Comparison of ENCODE assay signal across 8 cellular contexts in the genomic region with DNA sequence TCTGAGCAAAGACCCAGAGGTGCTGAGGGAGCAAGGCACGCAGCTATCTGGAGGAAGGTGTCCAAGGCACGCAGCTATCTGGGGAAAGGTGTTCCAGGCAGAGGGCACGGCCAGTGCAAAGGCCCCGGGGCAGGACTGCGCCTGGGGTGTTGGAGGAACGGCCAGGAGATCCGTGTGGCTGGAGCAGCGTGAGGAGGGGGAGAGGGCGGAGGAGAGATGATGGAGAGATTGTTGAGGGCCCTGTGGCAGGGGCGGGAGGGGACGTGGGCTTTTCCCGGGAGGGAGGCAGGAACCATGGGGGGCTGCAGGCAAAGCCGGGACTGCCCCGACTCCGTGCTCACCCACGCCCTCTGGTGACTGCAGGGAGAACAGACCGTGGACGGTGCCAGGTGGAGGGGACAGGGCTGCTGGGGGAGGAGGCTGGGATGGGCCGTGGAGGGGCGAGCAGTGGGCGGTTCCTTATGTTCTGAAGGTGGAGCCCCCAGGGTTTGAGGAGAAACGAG. TPM values are rescaled to one million over a fixed set of nuclear protein-coding genes. Genes with fewer than 3 reads are reported as not detected.
DNase-seq lines count a peak whose midpoint lies in the region; ATAC-seq and TF ChIP-seq lines count a peak whose summit lies in the region.

No MANE protein-coding gene starts in this region.

- TF ChIP-seq POLR2A in erythroblast (IDR thresholded peaks at IDR 0.05; ENCODE audit: low read length) (no peak), uterus (IDR thresholded peaks at IDR 0.05) (no peak)

- no peaks in the 10 kb centered on the region for H3K27me3 ChIP-seq in uterus

- in situ Hi-C loops in G401 (cut with HindIII; ENCODE audit: low sequenced_read_pairs), result no loop called here

- ATAC-seq in omental fat pad (ENCODE audit: low FRiP score), result peak; percentile 45

- intact Hi-C loops in uterus (cut with DNase I; ENCODE audit: low total_unique reads), result no loop called here

- TF ChIP-seq CTCF in omental fat pad (IDR thresholded peaks at IDR 0.05) (no peak), uterus (IDR thresholded peaks at IDR 0.05) (peak; percentile 12 to 44 (median 32))

- H3K27ac ChIP-seq in uterus, result no peak overlapping the region

- H3K4me3 ChIP-seq in uterus, result no peak overlapping the region

- H3K36me3 ChIP-seq in uterus, result no peaks in the 10 kb centered on the region

- no peaks in the 10 kb centered on the region for H3K4me1 ChIP-seq in uterus

- no peaks in the 10 kb centered on the region for H3K9me3 ChIP-seq in uterus

- DNase-seq in G401 (ENCODE audit: low spot score), result peak; percentile 22
- DNase-seq in MV-4-11 (lab: John Stamatoyannopoulos, UW), result peak; percentile 15
- DNase-seq in activated CD8-positive, alpha-beta memory T cell treated with anti-CD3 and anti-CD28 coated beads for 48 hours (ENCODE audit: low read depth in 2 of 3, low spot score in 2 of 3), result peak in 2 of 3 experiments; percentile 38 to 40
- DNase-seq in erythroblast (lab: John Stamatoyannopoulos, UW), result peak; percentile 53 to 64
- DNase-seq in omental fat pad (ENCODE audit: low spot score), result no peak
- DNase-seq in uterus, result peak in 1 of 2 donors; percentile 47
- DNase-seq in NCI-H2081 treated with DMSO at 0.1 percent for 48 hours (lab: John Stamatoyannopoulos, UW), result no peak
- no peak for DNase-seq in SW480 (ENCODE audit: low spot score)

RNA-seq across cellular contexts. Expression of gene MISP, which starts 13.3 kb away (rescaled TPM):
- 1.2 and 2.8 TPM in 2 replicates for total RNA-seq in G401 (2014; rRNA removed; shearing (Covaris generic))
- total RNA-seq in omental fat pad, result 1 to 10 TPM in 3 of 4 donors, not detected in 1; 1.4 to 9.6 (median 3.2) TPM
- 1 to 10 TPM in 1 of 4 donors, under 1 TPM in 3; 0.26 to 5.5 (median 0.39) TPM for total RNA-seq in uterus

RNA-seq across cellular contexts. Expression of gene PALM, which starts 28.9 kb away (rescaled TPM):
- 30.0 and 49.6 TPM in 2 replicates for total RNA-seq in G401 (2014; rRNA removed; shearing (Covaris generic))
- total RNA-seq in omental fat pad (100 to 1,000 TPM in 1 of 4 donors, 10 to 100 TPM in 3; 44.6 to 119 (median 54.8) TPM), uterus (10 to 100 TPM; 12.6 to 91.0 (median 42.2) TPM)

RNA-seq across cellular contexts. Expression of gene PRSS57, which starts 42.4 kb away (rescaled TPM):
- total RNA-seq in G401 (2014; rRNA removed; shearing (Covaris generic)), result not detected in 2 replicates
- total RNA-seq in omental fat pad, result under 1 TPM in 1 of 4 donors, not detected in 3; 0.95 TPM
- total RNA-seq in uterus, result not detected

RNA-seq across cellular contexts. Expression of gene PTBP1, which starts 59.6 kb away (rescaled TPM):
- 273 and 361 TPM in 2 replicates for total RNA-seq in G401 (2014; rRNA removed; shearing (Covaris generic))
- total RNA-seq in omental fat pad (100 to 1,000 TPM; 106 to 195 (median 137) TPM), uterus (100 to 1,000 TPM in 2 of 4 donors, 10 to 100 TPM in 2; 45.0 to 278 (median 106) TPM)

Comparison
In these comparisons a context has a peak if more than half of its experiments do, and no peak if none do; other contexts are left out.
1. DNase-seq: peak in G401 (single experiment), MV-4-11 (single experiment), activated CD8-positive, alpha-beta memory T cell treated with anti-CD3 and anti-CD28 coated beads for 48 hours (2 of 3) and erythroblast (2 of 2); none in omental fat pad (single experiment), NCI-H2081 treated with DMSO at 0.1 percent for 48 hours (single experiment) and SW480 (single experiment).
2. CTCF ChIP-seq: peak in uterus (4 of 4); none in omental fat pad (0 of 3).